In the genomic region with DNA sequence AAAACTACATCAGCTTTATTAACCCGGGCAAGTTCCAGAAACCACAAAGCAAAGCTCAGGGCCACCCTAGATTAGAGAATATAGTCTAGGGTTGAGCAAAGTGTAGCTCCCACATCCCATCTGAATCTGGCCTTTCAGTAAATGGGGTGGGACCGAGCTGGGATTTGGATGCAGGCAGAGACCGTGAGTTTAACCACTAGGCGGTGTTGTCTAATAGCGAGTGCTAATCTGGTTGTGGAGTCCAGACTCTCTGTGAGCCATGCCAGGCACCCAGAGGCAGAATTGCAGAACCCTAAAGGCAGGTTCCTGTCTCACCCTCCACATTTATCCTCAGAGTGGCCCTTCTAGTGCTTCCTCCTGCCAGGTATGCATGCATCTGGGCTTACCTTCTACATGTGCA, we compare ENCODE assay signal across 7 cellular contexts.
A peak's percentile ranks its signal among the peaks of the same experiment; 100 is the strongest.
DNase-seq lines count a peak whose midpoint lies in the region; ATAC-seq and TF ChIP-seq lines count a peak whose summit lies in the region.

No MANE protein-coding gene starts in this region.

- CTCF ChIA-PET in RWPE1 (lab: Yijun Ruan, JAX), result interaction anchor here (0.6 to 0.7 kb wide), 4 partner anchors 12 to 1115 kb away, joined by 3 to 6 read pairs (median 4); no protein-coding TSS in a partner anchor

- H3K4me1 ChIP-seq in esophagus muscularis mucosa, result no peaks in the 10 kb centered on the region

- H3K36me3 ChIP-seq in esophagus muscularis mucosa, result no peaks in the 10 kb centered on the region

- no peak overlapping the region for H3K4me3 ChIP-seq in esophagus muscularis mucosa

- peak; percentile 62 for DNase-seq in RWPE1 (ENCODE audit: low spot score)
- DNase-seq in iPS-NIHi11 (ENCODE audit: low spot score), result peak; percentile 76
- no peak for DNase-seq in esophagus muscularis mucosa (ENCODE audit: extremely low spot score)

- H3K27me3 ChIP-seq in esophagus muscularis mucosa, result no peaks in the 10 kb centered on the region

- no peak overlapping the region for H3K27ac ChIP-seq in RWPE1
- no peak overlapping the region for H3K27ac ChIP-seq in esophagus muscularis mucosa (replicated peaks in 1 of 4)

- peak; percentile 68 for TF ChIP-seq CTCF in GM12874 (IDR thresholded peaks at IDR 0.05; ENCODE audit: insufficient read depth, low read depth, low read length)
- peak; percentile 27 for TF ChIP-seq CTCF in RWPE1 (conservative IDR thresholded peaks at IDR 0.05; ENCODE audit: low read depth)
- no peak for TF ChIP-seq CTCF in esophagus muscularis mucosa (IDR thresholded peaks at IDR 0.05)

- intact Hi-C loops in esophagus muscularis mucosa (cut with DNase I), result no loop called here

- POLR2A ChIA-PET in RWPE1 (lab: Yijun Ruan, JAX; ENCODE audit: low non-redundant PET), result no interaction called here

- no peak for TF ChIP-seq EP300 in esophagus muscularis mucosa (IDR thresholded peaks at IDR 0.05)

- 45% methylated on average over 4 of the region's 5 CpGs for WGBS in esophagus muscularis mucosa

- no peaks in the 10 kb centered on the region for H3K9me3 ChIP-seq in esophagus muscularis mucosa

- ATAC-seq in HG02884 (IDR thresholded peaks at IDR 0.05; ENCODE audit: unreplicated experiment) (peak; percentile 73), HG03460 (IDR thresholded peaks at IDR 0.05; ENCODE audit: unreplicated experiment) (no peak), HG03565 (IDR thresholded peaks at IDR 0.05; ENCODE audit: unreplicated experiment) (no peak)

- no peak for TF ChIP-seq POLR2A in esophagus muscularis mucosa (IDR thresholded peaks at IDR 0.05; ENCODE audit: low read depth)

Comparison
In these comparisons a context has a peak if more than half of its experiments do, and no peak if none do; other contexts are left out.
1. CTCF ChIP-seq: peak in GM12874 (single experiment) and RWPE1 (single experiment); none in esophagus muscularis mucosa (0 of 3).